ENCODE assay signal across 8 cellular contexts in the genomic region with DNA sequence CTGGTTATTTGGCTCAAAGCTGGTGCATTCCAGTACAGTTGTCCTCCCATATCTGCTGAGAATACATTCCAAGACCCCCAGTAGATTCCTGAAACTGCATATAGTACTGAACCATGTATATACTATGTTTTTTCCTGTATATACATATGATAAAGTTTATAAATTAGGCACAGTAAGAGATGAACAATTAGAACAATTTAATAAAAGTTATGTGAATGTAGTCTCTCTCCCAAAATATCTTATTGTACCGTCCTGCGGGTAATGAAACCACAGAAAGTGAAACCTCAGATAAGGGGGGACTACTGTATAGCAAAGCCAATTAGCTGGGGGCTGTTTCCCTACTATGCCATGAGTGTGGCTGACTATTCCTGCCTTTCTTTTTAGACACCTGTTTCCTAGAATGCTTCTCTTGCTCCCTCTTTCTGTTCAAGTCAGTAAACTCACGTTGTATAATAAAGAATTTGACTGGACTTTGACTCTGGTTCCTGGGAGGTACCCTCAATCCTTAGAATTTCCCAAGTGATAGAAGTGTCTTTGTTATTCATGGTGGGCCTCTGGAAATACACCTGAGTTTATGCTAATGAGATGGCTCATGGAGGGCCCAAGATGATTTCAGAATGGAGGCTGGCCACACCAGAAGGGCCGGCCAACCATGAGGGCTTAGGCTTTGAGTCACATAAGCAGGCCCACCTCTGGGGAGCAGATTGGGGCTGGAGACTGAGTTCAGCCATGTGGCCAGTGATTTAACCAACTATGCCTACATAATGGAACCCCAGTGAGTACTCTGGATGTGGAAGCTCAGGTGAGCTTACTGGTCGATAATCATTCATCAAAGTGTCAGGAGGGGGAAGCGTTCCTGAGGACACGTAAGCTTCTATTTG. TPM values are rescaled to one million over a fixed set of nuclear protein-coding genes. Genes with fewer than 3 reads are reported as not detected.
DNase-seq lines count a peak whose midpoint lies in the region; ATAC-seq and TF ChIP-seq lines count a peak whose summit lies in the region.

No MANE protein-coding gene starts in this region.

- ATAC-seq in GM19467 (IDR thresholded peaks at IDR 0.05; ENCODE audit: unreplicated experiment), result no peak
- no peak for ATAC-seq in GM21367 (IDR thresholded peaks at IDR 0.05; ENCODE audit: unreplicated experiment)
- ATAC-seq in HG02678 (IDR thresholded peaks at IDR 0.05; ENCODE audit: unreplicated experiment), result no peak

- H3K4me3 ChIP-seq in GM06990 (replicated peaks; ENCODE audit: low read depth, low read length), result peak overlapping the region; percentile 81
- peak overlapping the region; percentile 96 for H3K4me3 ChIP-seq in neural cell (ENCODE audit: low read length)

- H3K27me3 ChIP-seq in GM06990 (replicated peaks; ENCODE audit: control insufficient read depth, insufficient read depth, low read length) (no peaks in the 10 kb centered on the region), neural cell (ENCODE audit: insufficient read depth, low read depth, low read length) (no peaks in the 10 kb centered on the region)

- H3K36me3 ChIP-seq in GM06990 (ENCODE audit: control insufficient read depth, insufficient read depth, low read length), result no peaks in the 10 kb centered on the region; the same call in 1 of the 2 replicates
- H3K36me3 ChIP-seq in KOPT-K1 (ENCODE audit: insufficient read depth, low read length), result peaks cover 26% of the 10 kb centered on the region
- peaks cover 1% of the 10 kb centered on the region for H3K36me3 ChIP-seq in neural cell (ENCODE audit: insufficient read depth, low read length)

- no peak for TF ChIP-seq RAD21 in neural cell (conservative IDR thresholded peaks at IDR 0.05)

- H3F3A ChIP-seq in neural cell (ENCODE audit: insufficient read depth, low read length, poor library complexity, severe bottlenecking), result no peaks in the 10 kb centered on the region

- H3K27ac ChIP-seq in KOPT-K1 (ENCODE audit: low read depth, low read length, poor library complexity, severe bottlenecking), result peak overlapping the region; percentile 85
- peak overlapping the region; percentile 91 for H3K27ac ChIP-seq in cingulate gyrus (ENCODE audit: low read depth, low read length)
- peak overlapping the region; percentile 87 for H3K27ac ChIP-seq in neural cell (ENCODE audit: low read length)

- no peak for TF ChIP-seq CTCF in GM06990 (IDR thresholded peaks at IDR 0.05; ENCODE audit: insufficient read depth, low read length, poor library complexity, severe bottlenecking)
- no peak for TF ChIP-seq CTCF in neural cell (IDR thresholded peaks at IDR 0.05; ENCODE audit: poor library complexity, severe bottlenecking)

- H2AFZ ChIP-seq in neural cell (ENCODE audit: low read depth, low read length), result peak overlapping the region; percentile 52

- TF ChIP-seq EP300 in neural cell (conservative IDR thresholded peaks at IDR 0.05; ENCODE audit: poor library complexity, severe bottlenecking), result no peak

- DNase-seq in GM06990 (ENCODE audit: extremely low read depth, insufficient read length) (peak; percentile 18), NCI-H446 treated with DMSO at 0.1 percent for 48 hours (lab: John Stamatoyannopoulos, UW) (no peak)

- H3K9me2 ChIP-seq in neural cell (ENCODE audit: insufficient read depth, low read length), result no peaks in the 10 kb centered on the region

- peak overlapping the region; percentile 77 for H3K4me2 ChIP-seq in neural cell (ENCODE audit: low read length)

- H3K9me3 ChIP-seq in KOPT-K1 (ENCODE audit: insufficient read depth, low read length, poor library complexity, severe bottlenecking), result no peaks in the 10 kb centered on the region
- no peaks in the 10 kb centered on the region for H3K9me3 ChIP-seq in neural cell (ENCODE audit: low read length)

- no peaks in the 10 kb centered on the region for H3K79me2 ChIP-seq in neural cell (replicated peaks; ENCODE audit: insufficient read depth, low read length)

- H3K9ac ChIP-seq in neural cell (ENCODE audit: low read length), result no peak overlapping the region

- no peaks in the 10 kb centered on the region for H4K20me1 ChIP-seq in neural cell (ENCODE audit: insufficient read depth)

TF ChIP-seq in neural cell, 6 proteins besides CTCF, POLR2A, EP300 and RAD21:
- no peak for TF ChIP-seq SMC3 (conservative IDR thresholded peaks at IDR 0.05; ENCODE audit: poor library complexity)
- TF ChIP-seq, protein P1, sequence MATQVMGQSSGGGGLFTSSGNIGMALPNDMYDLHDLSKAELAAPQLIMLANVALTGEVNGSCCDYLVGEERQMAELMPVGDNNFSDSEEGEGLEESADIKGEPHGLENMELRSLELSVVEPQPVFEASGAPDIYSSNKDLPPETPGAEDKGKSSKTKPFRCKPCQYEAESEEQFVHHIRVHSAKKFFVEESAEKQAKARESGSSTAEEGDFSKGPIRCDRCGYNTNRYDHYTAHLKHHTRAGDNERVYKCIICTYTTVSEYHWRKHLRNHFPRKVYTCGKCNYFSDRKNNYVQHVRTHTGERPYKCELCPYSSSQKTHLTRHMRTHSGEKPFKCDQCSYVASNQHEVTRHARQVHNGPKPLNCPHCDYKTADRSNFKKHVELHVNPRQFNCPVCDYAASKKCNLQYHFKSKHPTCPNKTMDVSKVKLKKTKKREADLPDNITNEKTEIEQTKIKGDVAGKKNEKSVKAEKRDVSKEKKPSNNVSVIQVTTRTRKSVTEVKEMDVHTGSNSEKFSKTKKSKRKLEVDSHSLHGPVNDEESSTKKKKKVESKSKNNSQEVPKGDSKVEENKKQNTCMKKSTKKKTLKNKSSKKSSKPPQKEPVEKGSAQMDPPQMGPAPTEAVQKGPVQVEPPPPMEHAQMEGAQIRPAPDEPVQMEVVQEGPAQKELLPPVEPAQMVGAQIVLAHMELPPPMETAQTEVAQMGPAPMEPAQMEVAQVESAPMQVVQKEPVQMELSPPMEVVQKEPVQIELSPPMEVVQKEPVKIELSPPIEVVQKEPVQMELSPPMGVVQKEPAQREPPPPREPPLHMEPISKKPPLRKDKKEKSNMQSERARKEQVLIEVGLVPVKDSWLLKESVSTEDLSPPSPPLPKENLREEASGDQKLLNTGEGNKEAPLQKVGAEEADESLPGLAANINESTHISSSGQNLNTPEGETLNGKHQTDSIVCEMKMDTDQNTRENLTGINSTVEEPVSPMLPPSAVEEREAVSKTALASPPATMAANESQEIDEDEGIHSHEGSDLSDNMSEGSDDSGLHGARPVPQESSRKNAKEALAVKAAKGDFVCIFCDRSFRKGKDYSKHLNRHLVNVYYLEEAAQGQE (IDR thresholded peaks at IDR 0.05; ENCODE audit: borderline replicate concordance), result no peak
- no peak for TF ChIP-seq TAF1 (IDR thresholded peaks at IDR 0.05; ENCODE audit: low read depth)
- TF ChIP-seq EZH2 (IDR thresholded peaks at IDR 0.05; ENCODE audit: borderline replicate concordance, insufficient read depth, low read length, poor library complexity, severe bottlenecking), result no peak

RNA-seq across cellular contexts. Expression of a gene that starts 0.7 kb away (rescaled TPM):
- polyA plus RNA-seq in neural cell, result 11.0 and 12.2 TPM in 2 replicates
- 34.3 and 34.6 TPM in 2 replicates for polyA minus RNA-seq in neural cell

RNA-seq across cellular contexts. Expression of a gene that starts 37.5 kb away (rescaled TPM):
- 79.6 and 113 TPM in 2 replicates for polyA plus RNA-seq in neural cell
- polyA minus RNA-seq in neural cell, result 56.2 and 65.9 TPM in 2 replicates
